Comparison of ENCODE assay signal across 3 cellular contexts in genomic region chr17:21404539-21404938, GRCh38. TPM values are rescaled to one million over a fixed set of nuclear protein-coding genes. Genes with fewer than 3 reads are reported as not detected.
"Had no signal": no experiment of that assay in that cellular context is flagged by ENCODE, and none has a peak within 500 bp of the region (broad histone marks: within the 10 kb centered on the region; RNA-seq: fewer than 3 reads in every experiment).

No MANE protein-coding gene starts in this region.

RNA-seq across cellular contexts. Expression of gene KCNJ12, which starts 28.4 kb away (rescaled TPM):
- total RNA-seq: activated CD4-positive, alpha-beta memory T cell treated with anti-CD3 and anti-CD28 coated beads for 36 hours; activated CD4-positive, alpha-beta T cell treated with anti-CD3 and anti-CD28 coated beads, Interleukin-2, amount 10 ng/mL, durations not matched to agents 7 days and 5 days; activated naive CD4-positive, alpha-beta T cell treated with anti-CD3 and anti-CD28 coated beads, Interleukin-2, amount 50 U/mL, for 72 hours had no signal
